ENCODE assay signal across 26 cellular contexts in genomic region chr2:101157272-101157671, GRCh38.
"Had no signal": no experiment of that assay in that cellular context is flagged by ENCODE, and none has a peak within 500 bp of the region (broad histone marks: within the 10 kb centered on the region; RNA-seq: fewer than 3 reads in every experiment).

No MANE protein-coding gene starts in this region.

- H3K36me3 Mint-ChIP-seq: brain had no signal

- H3K9me3 ChIP-seq: heart right ventricle, neutrophil, ovary, psoas muscle, right atrium auricular region, spleen, stomach, suprapubic skin, tibial nerve, uterus had no signal

- H3K36me3 ChIP-seq: heart right ventricle, neutrophil, ovary, right atrium auricular region, spleen, stomach, suprapubic skin, tibial nerve, uterus had no signal

- DNase-seq: activated CD8-positive, alpha-beta memory T cell treated with anti-CD3 and anti-CD28 coated beads for 24 hours; activated naive CD4-positive, alpha-beta T cell treated with Interleukin-2 at 50 U/mL for 16 hours; aorta; effector CD4-positive, alpha-beta T cell; erythroblast; foreskin fibroblast; heart right ventricle; left colon; mesenchymal stem cell; ovary; psoas muscle; spleen; stimulated activated CD4-positive, alpha-beta T cell treated with anti-CD3 and anti-CD28 coated beads, Interleukin-4, amount 100 ng/mL, for 4 hours; stomach; SW 1271; T-helper 17 cell; uterus had no signal

- H3K4me3 ChIP-seq: heart right ventricle, ovary, psoas muscle, right atrium auricular region, spleen, stomach, suprapubic skin, tibial nerve, uterus had no signal

- H3K27me3 ChIP-seq: heart right ventricle, ovary, right atrium auricular region, spleen, stomach, suprapubic skin, tibial nerve, uterus had no signal

- H3K4me3 Mint-ChIP-seq: brain; dendritic cell treated with granulocyte-macrophage colony-stimulating factor and Interleukin-4, amounts not matched to agents 40 ng/mL and 50 ng/mL, for 4 days; nephron; T-helper 17 cell had no signal

- FAIRE-seq: keratinocyte had no signal

- H3K27me3 Mint-ChIP-seq: T-helper 17 cell had no signal

- H3K27ac ChIP-seq: heart right ventricle, neutrophil, ovary, psoas muscle, right atrium auricular region, spleen, stomach, suprapubic skin, tibial nerve, uterus had no signal

- H3K27ac Mint-ChIP-seq: activated T-helper 2 cell treated with anti-CD3 and anti-CD28 coated beads, Interferon-gamma antibody, Interleukin-2, Interleukin-4, amounts not matched to agents 10 μg/mL and 5 μg/mL and 100 μg/mL, durations not matched to agents 14 hours and 24 hours and 36 hours; brain; dendritic cell treated with granulocyte-macrophage colony-stimulating factor and Interleukin-4, amounts not matched to agents 40 ng/mL and 50 ng/mL, for 4 days; T-helper 17 cell had no signal

- ATAC-seq: heart right ventricle, left colon, psoas muscle, T-helper 17 cell had no signal

- H3K9me3 Mint-ChIP-seq: activated T-helper 2 cell treated with anti-CD3 and anti-CD28 coated beads, Interferon-gamma antibody, Interleukin-2, Interleukin-4, amounts not matched to agents 10 μg/mL and 5 μg/mL and 100 μg/mL, durations not matched to agents 14 hours and 24 hours and 36 hours; dendritic cell treated with granulocyte-macrophage colony-stimulating factor and Interleukin-4, amounts not matched to agents 40 ng/mL and 50 ng/mL, for 4 days; nephron had no signal
